ENCODE assay signal across 8 cellular contexts in genomic region chr12:111686574-111687105, GRCh38. TPM values are rescaled to one million over a fixed set of nuclear protein-coding genes. Genes with fewer than 3 reads are reported as not detected.
DNase-seq lines count a peak whose midpoint lies in the region; ATAC-seq and TF ChIP-seq lines count a peak whose summit lies in the region.

No MANE protein-coding gene starts in this region.

- H3K79me2 ChIP-seq in DND-41 (ENCODE audit: insufficient read depth, low read length), result peaks cover 59% of the 10 kb centered on the region

- peak overlapping the region; percentile 74 for H3K4me2 ChIP-seq in DND-41 (ENCODE audit: insufficient read depth, low read length)

- peaks cover 14% of the 10 kb centered on the region for H3K36me3 Mint-ChIP-seq in osteocyte (ENCODE audit: unreplicated experiment)

- H3K4me1 ChIP-seq in DND-41 (ENCODE audit: insufficient read depth, low read length) (peaks cover 32% of the 10 kb centered on the region), Peyer's patch (peaks cover 3 to 26% (median 17%) of the 10 kb centered on the region in 4 donors)

- H3K36me3 ChIP-seq in DND-41 (ENCODE audit: insufficient read depth, low read length), result peaks cover 17% of the 10 kb centered on the region
- H3K36me3 ChIP-seq in Peyer's patch, result peaks cover 0 to 14% (median 0%) of the 10 kb centered on the region in 3 donors

- peak overlapping the region; percentile 78 for H3K27ac ChIP-seq in DND-41 (ENCODE audit: low read length)
- peak overlapping the region; percentile 83 to 86 (median 86) for H3K27ac ChIP-seq in Peyer's patch

- H3K4me3 Mint-ChIP-seq in osteocyte (ENCODE audit: unreplicated experiment), result peak overlapping the region; percentile 95

- H3K27me3 ChIP-seq in DND-41 (ENCODE audit: insufficient read depth, low read length, poor library complexity), result no peaks in the 10 kb centered on the region
- H3K27me3 ChIP-seq in Peyer's patch, result no peaks in the 10 kb centered on the region

- no peaks in the 10 kb centered on the region for H3K9me3 Mint-ChIP-seq in osteocyte (ENCODE audit: unreplicated experiment)

- TF ChIP-seq POLR2A in Peyer's patch (IDR thresholded peaks at IDR 0.05), result no peak

- H3K9me3 ChIP-seq in DND-41 (ENCODE audit: insufficient read depth, low read length, severe bottlenecking) (no peaks in the 10 kb centered on the region), Peyer's patch (no peaks in the 10 kb centered on the region)

- peak overlapping the region; percentile 38 to 66; a peak in 3 of 4 replicates for H3K4me3 ChIP-seq in DND-41 (ENCODE audit: low read depth in 1 of 2, low read length in 2 of 2)
- H3K4me3 ChIP-seq in Peyer's patch, result peak overlapping the region; percentile 70 to 100 (median 86)
- peak overlapping the region; percentile 98 for H3K4me3 ChIP-seq in epithelial cell of proximal tubule (ENCODE audit: low read depth, low read length)

- H3K4me1 Mint-ChIP-seq in osteocyte (ENCODE audit: unreplicated experiment), result peaks cover 31% of the 10 kb centered on the region

- DNase-seq in DND-41 (no peak), Peyer's patch (no peak), epithelial cell of proximal tubule (ENCODE audit: low read depth) (no peak), osteocyte (ENCODE audit: extremely low spot score, unreplicated experiment) (no peak), NCI-H2081 (lab: John Stamatoyannopoulos, UW) (no peak), T-helper 9 cell (no peak), DMS79 treated with DMSO at 0.1 percent for 48 hours (lab: John Stamatoyannopoulos, UW) (no peak)
- no peak for DNase-seq in effector CD4-positive, alpha-beta T cell

- peaks cover 14% of the 10 kb centered on the region; the same call in 1 of the 2 replicates for H4K20me1 ChIP-seq in DND-41 (ENCODE audit: insufficient read depth, low read length)

- peak overlapping the region; percentile 81; the same call in 1 of the 2 replicates for H2AFZ ChIP-seq in DND-41 (ENCODE audit: low read depth, low read length)

- H3K9ac ChIP-seq in DND-41 (ENCODE audit: low read depth, low read length), result peak overlapping the region; percentile 67

- no peak for TF ChIP-seq CTCF in DND-41 (IDR thresholded peaks at IDR 0.05; ENCODE audit: borderline replicate concordance, extremely low read depth, low read length, poor library complexity, severe bottlenecking)
- no peak for TF ChIP-seq CTCF in Peyer's patch (IDR thresholded peaks at IDR 0.05)
- no peak for TF ChIP-seq CTCF in epithelial cell of proximal tubule (conservative IDR thresholded peaks at IDR 0.05; ENCODE audit: low read depth, low read length)
- TF ChIP-seq CTCF in osteocyte (IDR thresholded peaks at IDR 0.05), result no peak

- peak overlapping the region; percentile 91 for H3K27ac Mint-ChIP-seq in osteocyte (ENCODE audit: unreplicated experiment)

- no peaks in the 10 kb centered on the region for H3K27me3 Mint-ChIP-seq in osteocyte (ENCODE audit: unreplicated experiment)

- ATAC-seq in DND-41 (ENCODE audit: insufficient read depth, low read depth), result no peak

RNA-seq across cellular contexts. Expression of gene ACAD10, which starts 0.8 kb away (rescaled TPM):
- total RNA-seq in Peyer's patch (100 to 1,000 TPM in 2 of 4 donors, 10 to 100 TPM in 2; 58.5 to 102 (median 80.6) TPM), epithelial cell of proximal tubule (11.5 and 15.6 TPM in 2 replicates), osteocyte (27.1 and 29.5 TPM in 2 replicates)

RNA-seq across cellular contexts. Expression of gene BRAP, which starts 0.9 kb away (rescaled TPM):
- 10 to 100 TPM; 12.3 to 28.1 (median 17.7) TPM for total RNA-seq in Peyer's patch
- 13.7 and 19.9 TPM in 2 replicates for total RNA-seq in epithelial cell of proximal tubule
- 18.9 and 20.8 TPM in 2 replicates for total RNA-seq in osteocyte
